Comparison of ENCODE assay signal across 32 cellular contexts in the genomic region with DNA sequence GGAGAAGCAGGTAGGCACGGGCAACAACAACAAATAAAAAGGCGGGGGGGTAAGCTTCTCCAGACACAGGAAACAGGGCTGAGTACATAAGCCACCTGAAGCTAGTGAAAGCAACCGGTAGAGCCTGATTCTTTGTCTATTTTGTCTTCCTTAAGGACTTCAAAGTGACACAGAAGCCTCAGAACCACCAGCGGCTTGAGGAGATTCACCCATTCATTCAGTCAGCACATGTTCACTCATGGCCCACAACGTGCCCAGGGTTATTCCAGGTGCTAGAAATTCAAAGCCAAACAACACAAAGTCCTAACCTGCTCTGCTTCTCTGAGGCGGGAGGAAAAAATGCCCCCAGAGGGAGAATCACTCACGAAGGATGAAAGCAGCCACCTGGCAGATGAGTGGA.
"Had no signal": no experiment of that assay in that cellular context is flagged by ENCODE, and none has a peak within 500 bp of the region (broad histone marks: within the 10 kb centered on the region; RNA-seq: fewer than 3 reads in every experiment).

No MANE protein-coding gene starts in this region.

- H3K4me3 Mint-ChIP-seq: activated B cell treated with CpG ODN at 0.5 μM for 24 hours; activated CD8-positive, alpha-beta memory T cell treated with anti-CD3 and anti-CD28 coated beads, Interleukin-2, amount 10 ng/mL, durations not matched to agents 7 days and 5 days; activated CD8-positive, alpha-beta T cell treated with anti-CD3 and anti-CD28 coated beads, Interleukin-2, amount 10 ng/mL, durations not matched to agents 7 days and 5 days; activated naive CD8-positive, alpha-beta T cell treated with anti-CD3 and anti-CD28 coated beads for 36 hours; activated T-cell treated with anti-CD3 and anti-CD28 coated beads, Interleukin-2, amount 50 U/mL, for 72 hours; brain; mesothelial cell of epicardium; naive B cell; nephron progenitor cell; stimulated activated naive B cell treated with anti-CD40 and anti-IgM and Interleukin-4, amounts not matched to agents 10 μg/mL and 1 μg/mL and 100 μg/mL, for 72 hours; T-helper 17 cell had no signal

- ATAC-seq: activated CD8-positive, alpha-beta memory T cell treated with anti-CD3 and anti-CD28 coated beads, Interleukin-2, amount 10 ng/mL, durations not matched to agents 7 days and 5 days; activated CD8-positive, alpha-beta T cell treated with anti-CD3 and anti-CD28 coated beads, Interleukin-2, amount 10 ng/mL, durations not matched to agents 7 days and 5 days; activated T-cell treated with anti-CD3 and anti-CD28 coated beads, Interleukin-2, amount 50 U/mL, for 72 hours; gastroesophageal sphincter; left colon; sciatic nerve; stimulated activated naive B cell treated with anti-CD40 and anti-IgM and Interleukin-4, amounts not matched to agents 10 μg/mL and 1 μg/mL and 100 μg/mL, for 72 hours; T-helper 17 cell had no signal

- H3K9me3 ChIP-seq: adrenal gland, ascending aorta, gastroesophageal sphincter, neutrophil, ovary, stomach, thyroid gland had no signal

- H3K27ac Mint-ChIP-seq: activated B cell treated with CpG ODN at 0.5 μM for 24 hours; activated CD8-positive, alpha-beta memory T cell treated with anti-CD3 and anti-CD28 coated beads, Interleukin-2, amount 10 ng/mL, durations not matched to agents 7 days and 5 days; activated CD8-positive, alpha-beta T cell treated with anti-CD3 and anti-CD28 coated beads, Interleukin-2, amount 10 ng/mL, durations not matched to agents 7 days and 5 days; activated naive CD8-positive, alpha-beta T cell treated with anti-CD3 and anti-CD28 coated beads for 36 hours; activated T-cell treated with anti-CD3 and anti-CD28 coated beads, Interleukin-2, amount 50 U/mL, for 72 hours; brain; mesothelial cell of epicardium; naive B cell; nephron progenitor cell; stimulated activated naive B cell treated with anti-CD40 and anti-IgM and Interleukin-4, amounts not matched to agents 10 μg/mL and 1 μg/mL and 100 μg/mL, for 72 hours; T-helper 17 cell had no signal

- H3K36me3 ChIP-seq: adrenal gland, ascending aorta, gastroesophageal sphincter, neutrophil, ovary, stomach, thyroid gland had no signal

- H3K27ac ChIP-seq: adrenal gland, ascending aorta, coronary artery, dorsolateral prefrontal cortex, gastroesophageal sphincter, neutrophil, ovary, skin epidermis, stomach, thyroid gland had no signal

- H3K36me3 Mint-ChIP-seq: activated CD8-positive, alpha-beta memory T cell treated with anti-CD3 and anti-CD28 coated beads, Interleukin-2, amount 10 ng/mL, durations not matched to agents 7 days and 5 days; activated naive CD8-positive, alpha-beta T cell treated with anti-CD3 and anti-CD28 coated beads for 36 hours; brain; mesothelial cell of epicardium; naive B cell had no signal

- H3K27me3 ChIP-seq: ascending aorta, ovary, thyroid gland had no signal

- H3K4me3 ChIP-seq: adrenal gland, ascending aorta, coronary artery, dorsolateral prefrontal cortex, gastroesophageal sphincter, ovary, skin epidermis, stomach, thyroid gland had no signal

- H3K4me1 Mint-ChIP-seq: activated CD8-positive, alpha-beta memory T cell treated with anti-CD3 and anti-CD28 coated beads, Interleukin-2, amount 10 ng/mL, durations not matched to agents 7 days and 5 days; activated naive CD8-positive, alpha-beta T cell treated with anti-CD3 and anti-CD28 coated beads for 36 hours had no signal

- DNase-seq: activated B cell treated with CpG ODN at 0.5 μM for 24 hours; activated CD4-positive, alpha-beta T cell treated with anti-CD3 and anti-CD28 coated beads, Interleukin-2, amount 50 U/mL, for 1 hour; activated CD8-positive, alpha-beta memory T cell treated with anti-CD3 and anti-CD28 coated beads, Interleukin-2, amount 10 ng/mL, durations not matched to agents 7 days and 5 days; activated CD8-positive, alpha-beta T cell treated with anti-CD3 and anti-CD28 coated beads, Interleukin-2, amount 10 ng/mL, durations not matched to agents 7 days and 5 days; activated naive CD4-positive, alpha-beta T cell; activated naive CD8-positive, alpha-beta T cell treated with anti-CD3 and anti-CD28 coated beads for 36 hours; activated T-cell treated with anti-CD3 and anti-CD28 coated beads for 4 hours; activated T-cell treated with anti-CD3 and anti-CD28 coated beads, Interleukin-2, amount 50 U/mL, for 72 hours; adrenal gland; dorsolateral prefrontal cortex; effector memory CD4-positive, alpha-beta T cell; erythroblast; hippocampal formation; kidney; left colon; naive B cell; nephron progenitor cell; ovary; stimulated activated CD4-positive, alpha-beta T cell treated with anti-CD3 and anti-CD28 coated beads, Interleukin-4, amount 100 ng/mL, for 4 hours; stimulated activated CD8-positive, alpha-beta memory T cell treated with anti-CD3 and anti-CD28 coated beads, Interleukin-4, amount 100 ng/mL, for 48 hours; stimulated activated naive B cell treated with anti-CD40 and anti-IgM and Interleukin-4, amounts not matched to agents 10 μg/mL and 1 μg/mL and 100 μg/mL, for 72 hours; stomach; T-helper 17 cell; thyroid gland had no signal

- H3K4me1 ChIP-seq: adrenal gland, ascending aorta, gastroesophageal sphincter, stomach had no signal

- H3K9me3 Mint-ChIP-seq: activated B cell treated with CpG ODN at 0.5 μM for 24 hours; activated naive CD8-positive, alpha-beta T cell treated with anti-CD3 and anti-CD28 coated beads for 36 hours; activated T-cell treated with anti-CD3 and anti-CD28 coated beads, Interleukin-2, amount 50 U/mL, for 72 hours had no signal

- H3K27me3 Mint-ChIP-seq: activated B cell treated with CpG ODN at 0.5 μM for 24 hours, brain had no signal
